In the genomic region with DNA sequence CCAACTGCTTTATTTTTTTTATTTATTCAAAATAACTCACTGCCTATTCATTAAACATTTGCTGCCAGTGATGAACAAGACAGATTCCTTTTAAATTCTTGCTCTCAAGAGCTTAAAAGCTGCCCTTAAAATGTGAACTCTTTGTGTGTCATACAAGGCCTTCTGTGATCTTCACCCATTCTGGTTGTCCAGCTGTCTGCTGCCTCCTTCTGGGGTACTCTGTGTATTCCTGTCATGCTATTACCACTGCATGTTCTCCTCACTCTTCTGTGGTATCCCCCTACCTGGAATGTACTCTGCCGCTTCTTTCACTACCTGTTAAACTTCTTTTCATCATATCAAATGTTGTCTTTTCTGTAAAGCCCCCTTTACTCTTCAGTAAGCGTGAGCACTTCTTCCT, we compare ENCODE assay signal across 8 cellular contexts.
A peak's percentile ranks its signal among the peaks of the same experiment; 100 is the strongest.
DNase-seq lines count a peak whose midpoint lies in the region; ATAC-seq, FAIRE-seq and TF ChIP-seq lines count a peak whose summit lies in the region.

No MANE protein-coding gene starts in this region.

- H3K4me1 ChIP-seq in CD8-positive, alpha-beta T cell (ENCODE audit: insufficient read depth, low read length) = no peaks in the 10 kb centered on the region
- no peaks in the 10 kb centered on the region for H3K4me1 ChIP-seq in mucosa of descending colon (ENCODE audit: low read depth)

- POLR2A ChIA-PET in CD8-positive, alpha-beta T cell (lab: Charles Lee) = no interaction called here

- no peak overlapping the region for H3K27ac ChIP-seq in CD8-positive, alpha-beta T cell (ENCODE audit: low read depth, low read length)

- H3K4me3 ChIP-seq in CD8-positive, alpha-beta T cell (ENCODE audit: low read depth, low read length) = no peak overlapping the region
- no peak overlapping the region for H3K4me3 ChIP-seq in mucosa of descending colon

- no peak overlapping the region for H3K4me3 Mint-ChIP-seq in CD8-positive, alpha-beta T cell
- H3K4me3 Mint-ChIP-seq in T-helper 2 cell treated with Interferon-gamma antibody and Interleukin-4, amounts not matched to agents 5 μg/mL and 100 μg/mL, for 36 hours = no peak overlapping the region

- H3K9me3 Mint-ChIP-seq in CD8-positive, alpha-beta T cell = no peaks in the 10 kb centered on the region
- H3K9me3 Mint-ChIP-seq in T-helper 2 cell treated with Interferon-gamma antibody and Interleukin-4, amounts not matched to agents 5 μg/mL and 100 μg/mL, for 36 hours = no peaks in the 10 kb centered on the region

- H3K36me3 Mint-ChIP-seq in CD8-positive, alpha-beta T cell = peaks cover 13% of the 10 kb centered on the region
- no peaks in the 10 kb centered on the region for H3K36me3 Mint-ChIP-seq in T-helper 2 cell treated with Interferon-gamma antibody and Interleukin-4, amounts not matched to agents 5 μg/mL and 100 μg/mL, for 36 hours (ENCODE audit: low read depth)

- peak; percentile 56 for ATAC-seq in CD8-positive, alpha-beta T cell
- ATAC-seq in HG02759 (IDR thresholded peaks at IDR 0.05; ENCODE audit: unreplicated experiment) (peak; percentile 54), mucosa of descending colon (peak; percentile 45)

- no peak overlapping the region for H3K27ac Mint-ChIP-seq in CD8-positive, alpha-beta T cell
- no peak overlapping the region for H3K27ac Mint-ChIP-seq in T-helper 2 cell treated with Interferon-gamma antibody and Interleukin-4, amounts not matched to agents 5 μg/mL and 100 μg/mL, for 36 hours

- H3K27me3 Mint-ChIP-seq in CD8-positive, alpha-beta T cell (ENCODE audit: low read depth) = no peaks in the 10 kb centered on the region
- no peaks in the 10 kb centered on the region for H3K27me3 Mint-ChIP-seq in T-helper 2 cell treated with Interferon-gamma antibody and Interleukin-4, amounts not matched to agents 5 μg/mL and 100 μg/mL, for 36 hours (ENCODE audit: low read depth)

- H3K9me3 ChIP-seq in CD8-positive, alpha-beta T cell (ENCODE audit: low read length) = no peaks in the 10 kb centered on the region
- H3K9me3 ChIP-seq in mucosa of descending colon = no peaks in the 10 kb centered on the region

- no peaks in the 10 kb centered on the region for H3K27me3 ChIP-seq in CD8-positive, alpha-beta T cell (ENCODE audit: insufficient read depth, low read length)

- peak; percentile 35 for TF ChIP-seq CTCF in CD8-positive, alpha-beta T cell (IDR thresholded peaks at IDR 0.05)
- TF ChIP-seq CTCF in mucosa of descending colon (IDR thresholded peaks at IDR 0.05) = no peak

- H3K4me1 Mint-ChIP-seq in CD8-positive, alpha-beta T cell (ENCODE audit: low read depth) = peaks cover 3% of the 10 kb centered on the region
- H3K4me1 Mint-ChIP-seq in T-helper 2 cell treated with Interferon-gamma antibody and Interleukin-4, amounts not matched to agents 5 μg/mL and 100 μg/mL, for 36 hours (ENCODE audit: low read depth) = no peaks in the 10 kb centered on the region

- intact Hi-C loops in CD8-positive, alpha-beta T cell (cut with DNase I, micrococcal nuclease) = loop anchor here (1.0 to 10.0 kb wide), 3 partner anchors 165 to 294 kb away; partner anchors contain the start of gene CHD9 (in 1 of the 2)
- intact Hi-C loops in mucosa of descending colon (cut with DNase I, micrococcal nuclease) = no loop called here

- CTCF ChIA-PET in CD8-positive, alpha-beta T cell (lab: Charles Lee) = interaction anchor here (0.7 to 1.9 kb wide), 3 partner anchors 166 to 717 kb away, joined by 3 to 8 read pairs (median 3); partner anchors contain the start of gene CHD9

- peak in 2 of 7 experiments; percentile 12 to 26 for DNase-seq in CD8-positive, alpha-beta T cell
- DNase-seq in dermis blood vessel endothelial cell = peak; percentile 77
- peak in 1 of 3 donors; percentile 30 for DNase-seq in mucosa of descending colon
- DNase-seq in T-helper 2 cell treated with Interferon-gamma antibody and Interleukin-4, amounts not matched to agents 5 μg/mL and 100 μg/mL, for 36 hours (ENCODE audit: low spot score) = no peak
- DNase-seq in activated CD4-positive, alpha-beta T cell treated with anti-CD3 and anti-CD28 coated beads, Interleukin-2, amount 50 U/mL, for 48 hours = no peak
- no peak for DNase-seq in GM19239 (ENCODE audit: insufficient read length, low spot score)
- DNase-seq in NCI-H2107 (lab: John Stamatoyannopoulos, UW) = no peak

- FAIRE-seq in GM19239 (lab: Jason Lieb, UNC) = no peak

- H3K36me3 ChIP-seq in CD8-positive, alpha-beta T cell (ENCODE audit: insufficient read depth, low read length) = no peaks in the 10 kb centered on the region
- H3K36me3 ChIP-seq in mucosa of descending colon (ENCODE audit: low read depth) = no peaks in the 10 kb centered on the region

Comparison
In these comparisons a context has a peak if more than half of its experiments do, and no peak if none do; other contexts are left out.
1. intact Hi-C loops: an anchor here in CD8-positive, alpha-beta T cell (1.0 to 10.0 kb wide); none called in mucosa of descending colon.